10 cellular contexts compared by ENCODE assay signal in genomic region chr17:40073454-40074174, GRCh38. TPM values are rescaled to one million over a fixed set of nuclear protein-coding genes. Genes with fewer than 3 reads are reported as not detected.
DNase-seq lines count a peak whose midpoint lies in the region; ATAC-seq, FAIRE-seq and TF ChIP-seq lines count a peak whose summit lies in the region.
"Had no signal": no experiment of that assay in that cellular context is flagged by ENCODE, and none has a peak within 500 bp of the region (broad histone marks: within the 10 kb centered on the region; RNA-seq: fewer than 3 reads in every experiment).

No MANE protein-coding gene starts in this region.

- H3K4me1 ChIP-seq in HepG2 (ENCODE audit: insufficient read depth, low read length) (peaks cover 67% of the 10 kb centered on the region), right lobe of liver (peaks cover 2 to 46% (median 24%) of the 10 kb centered on the region in 4 donors), uterus (peaks cover 14 to 39% of the 10 kb centered on the region in 2 donors)

- TF ChIP-seq EP300 in HepG2 (IDR thresholded peaks at IDR 0.05; ENCODE audit: low read depth in 2 of 2, low read length in 2 of 2) (no peak), HepG2 (CRISPR knock-in tag; IDR thresholded peaks at IDR 0.05; ENCODE audit: borderline replicate concordance) (no peak)

- no TSS peak for BruUV-seq in HepG2 (replicated peaks; lab: Mats Ljungman, UMichigan)

- intact Hi-C loops in HepG2 (cut with micrococcal nuclease; ENCODE audit: unreplicated experiment) = loop anchor here (2.0 kb wide), 2 partner anchors 35 to 59 kb away; partner anchors contain the start of gene CSF3
- intact Hi-C loops in right lobe of liver (cut with DNase I) = loop anchor here in 1 of 2 donors (10.0 kb wide), 1 partner anchor 59 kb away; the partner anchor contains the start of gene CSF3
- intact Hi-C loops in uterus (cut with DNase I; ENCODE audit: low total_unique reads) = loop anchor here (10.0 kb wide), 1 partner anchor 59 kb away; the partner anchor contains the start of gene CSF3
- intact Hi-C loops in sciatic nerve (cut with DNase I) = no loop called here

- H2AFZ ChIP-seq in HepG2 (ENCODE audit: low read length) = no peak overlapping the region

- H3K4me2 ChIP-seq in HepG2 (ENCODE audit: low read depth, low read length) = no peak overlapping the region

- H3K4me3 Mint-ChIP-seq in mesothelial cell of epicardium = no peak overlapping the region

- ATAC-seq in HepG2 (no peak), right lobe of liver (no peak), sciatic nerve (no peak), GM19452 (IDR thresholded peaks at IDR 0.05; ENCODE audit: unreplicated experiment) (no peak)

- no peak for DNase-seq in HepG2 (ENCODE audit: low spot score)
- no peak for DNase-seq in right lobe of liver
- DNase-seq in mesothelial cell of epicardium (ENCODE audit: low spot score in 2 of 2, unreplicated experiment in 2 of 2) = no peak
- no peak for DNase-seq in uterus
- DNase-seq in sciatic nerve (ENCODE audit: low spot score) = no peak
- DNase-seq: effector memory CD4-positive, alpha-beta T cell had no signal

- TF ChIP-seq CTCF in HepG2 (CRISPR knock-in tag; IDR thresholded peaks at IDR 0.05) (no peak), right lobe of liver (IDR thresholded peaks at IDR 0.05) (no peak), mesothelial cell of epicardium (IDR thresholded peaks at IDR 0.05; ENCODE audit: unreplicated experiment) (no peak), uterus (IDR thresholded peaks at IDR 0.05) (no peak)

- H3K36me3 ChIP-seq in HepG2 (replicated peaks in 1 of 2; ENCODE audit: control insufficient read depth in 1 of 2, insufficient read depth in 2 of 2, low read length in 2 of 2) (0 out of 5 replicates have a peak, but pooled peaks cover 1 to 4% of the 10 kb centered on the region in 2 experiments), right lobe of liver (no peaks in the 10 kb centered on the region), uterus (no peaks in the 10 kb centered on the region)

- H3K4me1 Mint-ChIP-seq in mesothelial cell of epicardium = peaks cover 63% of the 10 kb centered on the region

- no peaks in the 10 kb centered on the region for H3K27me3 Mint-ChIP-seq in mesothelial cell of epicardium (ENCODE audit: low read depth)

- H3K4me3 ChIP-seq in HepG2 (replicated peaks in 1 of 3; ENCODE audit: insufficient read depth in 1 of 3, low read depth in 2 of 3, low read length in 3 of 3) (no peak overlapping the region), right lobe of liver (no peak overlapping the region), uterus (no peak overlapping the region)

- H3K36me3 Mint-ChIP-seq in mesothelial cell of epicardium = peaks cover 4% of the 10 kb centered on the region

- H3K9me3 ChIP-seq in HepG2 (ENCODE audit: low read length) (no peaks in the 10 kb centered on the region), right lobe of liver (no peaks in the 10 kb centered on the region), uterus (no peaks in the 10 kb centered on the region)

- no peaks in the 10 kb centered on the region for H4K20me1 ChIP-seq in HepG2 (ENCODE audit: insufficient read depth, low read length)

- POLR2A ChIA-PET in HepG2 (lab: Yijun Ruan, JAX) = interaction anchor here (0.8 to 4.2 kb wide), 7 partner anchors 11 to 40 kb away, joined by 3 to 47 read pairs (median 11); partner anchors contain the start of genes MED24, NR1D1 and THRA

- TF ChIP-seq RAD21 in HepG2 (CRISPR knock-in tag; IDR thresholded peaks at IDR 0.05) = no peak

- H3K9ac ChIP-seq in HepG2 (ENCODE audit: insufficient read depth, low read depth, low read length) = no peak overlapping the region

- H3K9me3 Mint-ChIP-seq in mesothelial cell of epicardium = no peaks in the 10 kb centered on the region

- FAIRE-seq in HepG2 (lab: Jason Lieb, UNC) = no peak
- FAIRE-seq: keratinocyte had no signal

- TF ChIP-seq POLR2A in HepG2 (IDR thresholded peaks at IDR 0.05; ENCODE audit: insufficient read depth in 1 of 2, low read depth in 2 of 2, low read length in 2 of 2) = no peak
- no peak for TF ChIP-seq POLR2A in right lobe of liver (IDR thresholded peaks at IDR 0.05)
- no peak for TF ChIP-seq POLR2A in uterus (IDR thresholded peaks at IDR 0.05)

- H3K27ac ChIP-seq in HepG2 (ENCODE audit: extremely low read length, insufficient read depth, low read length) (peak overlapping the region; percentile 41), right lobe of liver (peak overlapping the region in 1 of 3 donors; percentile 14), uterus (peak overlapping the region; percentile 98)

- in situ Hi-C loops in HepG2 (cut with HindIII; ENCODE audit: extremely low pct_ligation_motif_present, low pct_unique_long_range_greater_than_20kb) = no loop called here

- peak overlapping the region; percentile 86 for H3K27ac Mint-ChIP-seq in mesothelial cell of epicardium

- WGBS in HepG2 (ENCODE audit: low lambda C conversion rate) = 91% methylated on average over 7 of the region's 7 CpGs
- WGBS in right lobe of liver (ENCODE audit: insufficient coverage, low coverage, low lambda C conversion rate, missing lambda C conversion rate) = 87% methylated on average over 7 of the region's 7 CpGs

- peaks cover 2% of the 10 kb centered on the region for H3K79me2 ChIP-seq in HepG2 (ENCODE audit: insufficient read depth, low read length)

- CTCF ChIA-PET in HepG2 (lab: Yijun Ruan, JAX; ENCODE audit: low intra/inter-chr PET ratio, low total read pairs) = interaction anchor here (2.4 kb wide), 1 partner anchor 11 kb away, joined by 25 read pairs; the partner anchor contains the start of gene THRA

- H3K27me3 ChIP-seq in HepG2 (ENCODE audit: control insufficient read depth in 1 of 2, insufficient read depth in 2 of 2, low read length in 2 of 2) (no peaks in the 10 kb centered on the region), right lobe of liver (no peaks in the 10 kb centered on the region), uterus (no peaks in the 10 kb centered on the region)

RNA-seq across cellular contexts. Expression of gene THRA, which starts 10.8 kb away (rescaled TPM):
- total RNA-seq in HepG2 (2016; rRNA removed; fragmentation: Illumina TruSeq; extraction: Trizol) = 9.9 and 10.4 TPM in 2 replicates
- 4.9 and 5.0 TPM in 2 replicates for total RNA-seq in HepG2 (2016; cell fraction: cytosol; rRNA removed; fragmentation: Illumina TruSeq; extraction: Trizol; ENCODE audit: low read depth)
- total RNA-seq in HepG2 (2016; cell fraction: insoluble cytoplasmic fraction; rRNA removed; fragmentation: Illumina TruSeq; extraction: Trizol) = 8.1 and 10.9 TPM in 2 replicates
- total RNA-seq in HepG2 (2016; cell fraction: membrane; rRNA removed; fragmentation: Illumina TruSeq; extraction: Trizol) = 12.8 TPM in 2 replicates
- total RNA-seq in HepG2 (2016; cell fraction: nucleus; rRNA removed; fragmentation: Illumina TruSeq; extraction: Trizol) = 5.9 and 6.8 TPM in 2 replicates
- polyA plus RNA-seq in HepG2 (2011; rRNA removed) = 8.0 and 8.6 TPM in 2 replicates
- 7.7 and 8.0 TPM in 2 replicates for polyA plus RNA-seq in HepG2 (2011; cell fraction: cytosol; rRNA removed)
- polyA plus RNA-seq in HepG2 (2011; cell fraction: nucleus; rRNA removed) = 12.1 and 13.6 TPM in 2 replicates
- polyA plus RNA-seq in HepG2 (2012) = 11.6 and 15.5 TPM in 2 replicates
- polyA plus RNA-seq in HepG2 (2016; cell fraction: cytosol; fragmentation: Illumina TruSeq; extraction: Trizol; ENCODE audit: low read depth) = 4.3 TPM in 2 replicates
- polyA plus RNA-seq in HepG2 (2016; cell fraction: insoluble cytoplasmic fraction; fragmentation: Illumina TruSeq; extraction: Trizol; ENCODE audit: low read depth) = 8.0 and 12.4 TPM in 2 replicates
- polyA plus RNA-seq in HepG2 (2016; cell fraction: membrane; fragmentation: Illumina TruSeq; extraction: Trizol; ENCODE audit: low read depth) = 9.9 and 10.7 TPM in 2 replicates
- 11.5 and 12.3 TPM in 2 replicates for polyA plus RNA-seq in HepG2 (2016; cell fraction: nucleus; fragmentation: Illumina TruSeq; extraction: Trizol; ENCODE audit: insufficient read depth, low read depth)
- polyA minus RNA-seq in HepG2 (2011; rRNA and poly(A)+ RNA removed; ENCODE audit: low replicate concordance) = 14.3 and 17.9 TPM in 2 replicates
- 5.3 and 7.4 TPM in 2 replicates for polyA minus RNA-seq in HepG2 (2011; cell fraction: cytosol; rRNA and poly(A)+ RNA removed)
- 7.2 and 7.5 TPM in 2 replicates for polyA minus RNA-seq in HepG2 (2011; cell fraction: nucleus; rRNA and poly(A)+ RNA removed)
- total RNA-seq in right lobe of liver = 1 to 10 TPM; 3.7 to 9.4 (median 7.7) TPM
- 42.4 to 44.3 TPM (median 43.6 TPM) in 3 replicates for total RNA-seq in mesothelial cell of epicardium
- 100 to 1,000 TPM in 1 of 4 donors, 10 to 100 TPM in 3; 19.7 to 124 (median 63.1) TPM for total RNA-seq in uterus
- total RNA-seq in sciatic nerve = 72.0 TPM

RNA-seq across cellular contexts. Expression of gene MED24, which starts 19.4 kb away (rescaled TPM):
- 51.1 and 66.5 TPM in 2 replicates for total RNA-seq in HepG2 (2016; rRNA removed; fragmentation: Illumina TruSeq; extraction: Trizol)
- total RNA-seq in HepG2 (2016; cell fraction: cytosol; rRNA removed; fragmentation: Illumina TruSeq; extraction: Trizol; ENCODE audit: low read depth) = 14.5 and 17.6 TPM in 2 replicates
- 50.7 and 65.1 TPM in 2 replicates for total RNA-seq in HepG2 (2016; cell fraction: insoluble cytoplasmic fraction; rRNA removed; fragmentation: Illumina TruSeq; extraction: Trizol)
- 26.0 and 27.2 TPM in 2 replicates for total RNA-seq in HepG2 (2016; cell fraction: membrane; rRNA removed; fragmentation: Illumina TruSeq; extraction: Trizol)
- 65.1 and 70.6 TPM in 2 replicates for total RNA-seq in HepG2 (2016; cell fraction: nucleus; rRNA removed; fragmentation: Illumina TruSeq; extraction: Trizol)
- 67.7 and 78.0 TPM in 2 replicates for polyA plus RNA-seq in HepG2 (2011; rRNA removed)
- polyA plus RNA-seq in HepG2 (2011; cell fraction: cytosol; rRNA removed) = 28.7 and 32.2 TPM in 2 replicates
- 613 and 896 TPM in 2 replicates for polyA plus RNA-seq in HepG2 (2011; cell fraction: nucleus; rRNA removed)
- 70.6 and 74.6 TPM in 2 replicates for polyA plus RNA-seq in HepG2 (2012)
- 9.7 and 12.0 TPM in 2 replicates for polyA plus RNA-seq in HepG2 (2016; cell fraction: cytosol; fragmentation: Illumina TruSeq; extraction: Trizol; ENCODE audit: low read depth)
- 46.8 and 59.5 TPM in 2 replicates for polyA plus RNA-seq in HepG2 (2016; cell fraction: insoluble cytoplasmic fraction; fragmentation: Illumina TruSeq; extraction: Trizol; ENCODE audit: low read depth)
- 20.4 and 23.8 TPM in 2 replicates for polyA plus RNA-seq in HepG2 (2016; cell fraction: membrane; fragmentation: Illumina TruSeq; extraction: Trizol; ENCODE audit: low read depth)
- polyA plus RNA-seq in HepG2 (2016; cell fraction: nucleus; fragmentation: Illumina TruSeq; extraction: Trizol; ENCODE audit: insufficient read depth, low read depth) = 182 and 188 TPM in 2 replicates
- 133 and 240 TPM in 2 replicates for polyA minus RNA-seq in HepG2 (2011; rRNA and poly(A)+ RNA removed; ENCODE audit: low replicate concordance)
- 49.1 and 58.4 TPM in 2 replicates for polyA minus RNA-seq in HepG2 (2011; cell fraction: cytosol; rRNA and poly(A)+ RNA removed)
- polyA minus RNA-seq in HepG2 (2011; cell fraction: nucleus; rRNA and poly(A)+ RNA removed) = 159 and 161 TPM in 2 replicates
- 10 to 100 TPM; 29.0 to 38.2 (median 35.9) TPM for total RNA-seq in right lobe of liver
- 125 to 131 TPM (median 130 TPM) in 3 replicates for total RNA-seq in mesothelial cell of epicardium
- total RNA-seq in uterus = 100 to 1,000 TPM in 1 of 4 donors, 10 to 100 TPM in 3; 17.6 to 111 (median 44.7) TPM
- total RNA-seq in sciatic nerve = 74.7 TPM

RNA-seq across cellular contexts. Expression of gene NR1D1, which starts 26.8 kb away (rescaled TPM):
- 1.4 and 2.1 TPM in 2 replicates for total RNA-seq in HepG2 (2016; rRNA removed; fragmentation: Illumina TruSeq; extraction: Trizol)
- total RNA-seq in HepG2 (2016; cell fraction: cytosol; rRNA removed; fragmentation: Illumina TruSeq; extraction: Trizol; ENCODE audit: low read depth) = 0.88 and 1.1 TPM in 2 replicates
- 1.2 and 1.8 TPM in 2 replicates for total RNA-seq in HepG2 (2016; cell fraction: insoluble cytoplasmic fraction; rRNA removed; fragmentation: Illumina TruSeq; extraction: Trizol)
- total RNA-seq in HepG2 (2016; cell fraction: membrane; rRNA removed; fragmentation: Illumina TruSeq; extraction: Trizol) = 2.2 and 2.4 TPM in 2 replicates
- total RNA-seq in HepG2 (2016; cell fraction: nucleus; rRNA removed; fragmentation: Illumina TruSeq; extraction: Trizol) = 3.4 and 4.3 TPM in 2 replicates
- 2.7 and 3.6 TPM in 2 replicates for polyA plus RNA-seq in HepG2 (2011; rRNA removed)
- 1.5 and 1.6 TPM in 2 replicates for polyA plus RNA-seq in HepG2 (2011; cell fraction: cytosol; rRNA removed)
- 20.3 and 22.7 TPM in 2 replicates for polyA plus RNA-seq in HepG2 (2011; cell fraction: nucleus; rRNA removed)
- 11.1 and 19.6 TPM in 2 replicates for polyA plus RNA-seq in HepG2 (2012)
- 0.95 and 1.1 TPM in 2 replicates for polyA plus RNA-seq in HepG2 (2016; cell fraction: cytosol; fragmentation: Illumina TruSeq; extraction: Trizol; ENCODE audit: low read depth)
- polyA plus RNA-seq in HepG2 (2016; cell fraction: insoluble cytoplasmic fraction; fragmentation: Illumina TruSeq; extraction: Trizol; ENCODE audit: low read depth) = 3.8 and 5.8 TPM in 2 replicates
- 2.5 and 3.4 TPM in 2 replicates for polyA plus RNA-seq in HepG2 (2016; cell fraction: membrane; fragmentation: Illumina TruSeq; extraction: Trizol; ENCODE audit: low read depth)
- polyA plus RNA-seq in HepG2 (2016; cell fraction: nucleus; fragmentation: Illumina TruSeq; extraction: Trizol; ENCODE audit: insufficient read depth, low read depth) = 9.5 and 10.0 TPM in 2 replicates
- polyA minus RNA-seq in HepG2 (2011; rRNA and poly(A)+ RNA removed; ENCODE audit: low replicate concordance) = 3.3 and 6.7 TPM in 2 replicates
- polyA minus RNA-seq in HepG2 (2011; cell fraction: cytosol; rRNA and poly(A)+ RNA removed) = 4.5 and 6.5 TPM in 2 replicates
- 7.6 and 8.1 TPM in 2 replicates for polyA minus RNA-seq in HepG2 (2011; cell fraction: nucleus; rRNA and poly(A)+ RNA removed)
- 10 to 100 TPM in 4 of 6 experiments, 1 to 10 TPM in 2; 6.9 to 29.8 (median 16.0) TPM for total RNA-seq in right lobe of liver
- 2.4 to 2.6 TPM (median 2.6 TPM) in 3 replicates for total RNA-seq in mesothelial cell of epicardium
- total RNA-seq in uterus = 10 to 100 TPM in 1 of 4 donors, 1 to 10 TPM in 3; 2.0 to 92.1 (median 4.7) TPM
- 69.8 TPM for total RNA-seq in sciatic nerve

RNA-seq across cellular contexts. Expression of gene MSL1, which starts 48.2 kb away (rescaled TPM):
- total RNA-seq in HepG2 (2016; rRNA removed; fragmentation: Illumina TruSeq; extraction: Trizol) (76.1 and 88.5 TPM in 2 replicates), right lobe of liver (10 to 100 TPM; 31.1 to 43.8 (median 36.0) TPM), mesothelial cell of epicardium (132 to 139 TPM (median 135 TPM) in 3 replicates), uterus (100 to 1,000 TPM in 1 of 4 donors, 10 to 100 TPM in 3; 51.0 to 151 (median 77.6) TPM), sciatic nerve (108 TPM)
- total RNA-seq in HepG2 (2016; cell fraction: cytosol; rRNA removed; fragmentation: Illumina TruSeq; extraction: Trizol; ENCODE audit: low read depth) = 23.3 and 23.6 TPM in 2 replicates
- total RNA-seq in HepG2 (2016; cell fraction: insoluble cytoplasmic fraction; rRNA removed; fragmentation: Illumina TruSeq; extraction: Trizol) = 62.6 and 89.2 TPM in 2 replicates
- 50.5 and 57.1 TPM in 2 replicates for total RNA-seq in HepG2 (2016; cell fraction: membrane; rRNA removed; fragmentation: Illumina TruSeq; extraction: Trizol)
- total RNA-seq in HepG2 (2016; cell fraction: nucleus; rRNA removed; fragmentation: Illumina TruSeq; extraction: Trizol) = 82.0 and 93.0 TPM in 2 replicates
- polyA plus RNA-seq in HepG2 (2011; rRNA removed) = 54.6 and 63.8 TPM in 2 replicates
- polyA plus RNA-seq in HepG2 (2011; cell fraction: cytosol; rRNA removed) = 19.7 and 28.8 TPM in 2 replicates
- polyA plus RNA-seq in HepG2 (2011; cell fraction: nucleus; rRNA removed) = 90.9 and 114 TPM in 2 replicates
- 89.3 and 98.8 TPM in 2 replicates for polyA plus RNA-seq in HepG2 (2012)
- polyA plus RNA-seq in HepG2 (2016; cell fraction: cytosol; fragmentation: Illumina TruSeq; extraction: Trizol; ENCODE audit: low read depth) = 10.1 and 10.5 TPM in 2 replicates
- polyA plus RNA-seq in HepG2 (2016; cell fraction: insoluble cytoplasmic fraction; fragmentation: Illumina TruSeq; extraction: Trizol; ENCODE audit: low read depth) = 77.5 and 94.3 TPM in 2 replicates
- polyA plus RNA-seq in HepG2 (2016; cell fraction: membrane; fragmentation: Illumina TruSeq; extraction: Trizol; ENCODE audit: low read depth) = 34.7 and 36.6 TPM in 2 replicates
- 173 TPM in 2 replicates for polyA plus RNA-seq in HepG2 (2016; cell fraction: nucleus; fragmentation: Illumina TruSeq; extraction: Trizol; ENCODE audit: insufficient read depth, low read depth)
- 21.1 and 21.8 TPM in 2 replicates for polyA minus RNA-seq in HepG2 (2011; rRNA and poly(A)+ RNA removed; ENCODE audit: low replicate concordance)
- 50.3 and 50.4 TPM in 2 replicates for polyA minus RNA-seq in HepG2 (2011; cell fraction: cytosol; rRNA and poly(A)+ RNA removed)
- 107 and 131 TPM in 2 replicates for polyA minus RNA-seq in HepG2 (2011; cell fraction: nucleus; rRNA and poly(A)+ RNA removed)

RNA-seq across cellular contexts. Expression of gene CSF3, which starts 58.4 kb away (rescaled TPM):
- total RNA-seq in HepG2 (2016; rRNA removed; fragmentation: Illumina TruSeq; extraction: Trizol) (not detected in 2 replicates), right lobe of liver (under 1 TPM in 1 of 6 experiments, not detected in 5; 0.31 TPM), mesothelial cell of epicardium (not detected in 3 replicates), uterus (1 to 10 TPM in 1 of 4 donors, under 1 TPM in 1, not detected in 2; 0.29 to 5.0 TPM), sciatic nerve (2.3 TPM)
- not detected in 2 replicates for total RNA-seq in HepG2 (2016; cell fraction: cytosol; rRNA removed; fragmentation: Illumina TruSeq; extraction: Trizol; ENCODE audit: low read depth)
- total RNA-seq in HepG2 (2016; cell fraction: insoluble cytoplasmic fraction; rRNA removed; fragmentation: Illumina TruSeq; extraction: Trizol) = not detected in 2 replicates
- total RNA-seq in HepG2 (2016; cell fraction: membrane; rRNA removed; fragmentation: Illumina TruSeq; extraction: Trizol) = not detected in 2 replicates
- total RNA-seq in HepG2 (2016; cell fraction: nucleus; rRNA removed; fragmentation: Illumina TruSeq; extraction: Trizol) = not detected in 2 replicates
- polyA plus RNA-seq in HepG2 (2011; rRNA removed) = 0.07 and 0.09 TPM in 2 replicates
- 0.03 and 0.12 TPM in 2 replicates for polyA plus RNA-seq in HepG2 (2011; cell fraction: cytosol; rRNA removed)
- polyA plus RNA-seq in HepG2 (2011; cell fraction: nucleus; rRNA removed) = 0.23 and 0.47 TPM in 2 replicates
- not detected in 2 replicates for polyA plus RNA-seq in HepG2 (2012)
- not detected in 2 replicates for polyA plus RNA-seq in HepG2 (2016; cell fraction: cytosol; fragmentation: Illumina TruSeq; extraction: Trizol; ENCODE audit: low read depth)
- not detected in 2 replicates for polyA plus RNA-seq in HepG2 (2016; cell fraction: insoluble cytoplasmic fraction; fragmentation: Illumina TruSeq; extraction: Trizol; ENCODE audit: low read depth)
- polyA plus RNA-seq in HepG2 (2016; cell fraction: membrane; fragmentation: Illumina TruSeq; extraction: Trizol; ENCODE audit: low read depth) = not detected in 2 replicates
- polyA plus RNA-seq in HepG2 (2016; cell fraction: nucleus; fragmentation: Illumina TruSeq; extraction: Trizol; ENCODE audit: insufficient read depth, low read depth) = 0.39 TPM in 1 of 2 replicates, not detected in the other
- 0.40 TPM in 1 of 2 replicates, not detected in the other for polyA minus RNA-seq in HepG2 (2011; rRNA and poly(A)+ RNA removed; ENCODE audit: low replicate concordance)
- polyA minus RNA-seq in HepG2 (2011; cell fraction: cytosol; rRNA and poly(A)+ RNA removed) = not detected in 2 replicates
- not detected in 2 replicates for polyA minus RNA-seq in HepG2 (2011; cell fraction: nucleus; rRNA and poly(A)+ RNA removed)
- total RNA-seq: SK-MEL-5 had no signal
- polyA plus RNA-seq: BJ had no signal
